In genomic region chr3:156497326-156497725, GRCh38 we compare ENCODE assay signal across 20 cellular contexts.
"Had no signal": no experiment of that assay in that cellular context is flagged by ENCODE, and none has a peak within 500 bp of the region (broad histone marks: within the 10 kb centered on the region; RNA-seq: fewer than 3 reads in every experiment).

No MANE protein-coding gene starts in this region.

- H3K4me1 ChIP-seq: gastrocnemius medialis, lower lobe of right lung, neural progenitor cell, pancreas, vagina had no signal

- H3K27ac ChIP-seq: gastrocnemius medialis, lower lobe of right lung, neural progenitor cell, pancreas, sigmoid colon, transverse colon, vagina had no signal

- H3K36me3 ChIP-seq: gastrocnemius medialis, heart left ventricle, lower lobe of right lung, neural progenitor cell, pancreas, sigmoid colon, transverse colon, vagina had no signal

- H3K4me3 ChIP-seq: gastrocnemius medialis, heart left ventricle, lower lobe of right lung, neural progenitor cell, pancreas, sigmoid colon, transverse colon, vagina had no signal

- H3K9me3 ChIP-seq: gastrocnemius medialis, pancreas, sigmoid colon, transverse colon, vagina had no signal

- H3K4me2 ChIP-seq: neural progenitor cell had no signal

- H3K27me3 ChIP-seq: gastrocnemius medialis, heart left ventricle, neural progenitor cell, pancreas, sigmoid colon, transverse colon, vagina had no signal

- ATAC-seq: gastrocnemius medialis; left colon; lower lobe of right lung; pancreas; stimulated activated naive B cell treated with anti-CD40 and anti-IgM and Interleukin-4, amounts not matched to agents 10 μg/mL and 1 μg/mL and 100 μg/mL, for 72 hours had no signal

- H2AFZ ChIP-seq: neural progenitor cell had no signal

- DNase-seq: activated CD4-positive, alpha-beta T cell treated with anti-CD3 and anti-CD28 coated beads for 1 hour; activated CD4-positive, alpha-beta T cell treated with anti-CD3 and anti-CD28 coated beads, Interleukin-2, amount 50 U/mL, for 48 hours; activated naive CD4-positive, alpha-beta T cell treated with anti-CD3 and anti-CD28 coated beads, Interleukin-2, amount 50 U/mL, for 16 hours; activated T-cell treated with anti-CD3 and anti-CD28 coated beads, Interleukin-2, amount 50 U/mL, for 1 hour; caudate nucleus; cortex of kidney; effector CD4-positive, alpha-beta T cell; gastrocnemius medialis; heart left ventricle; left colon; lower lobe of right lung; pancreas; sigmoid colon; stimulated activated CD4-positive, alpha-beta T cell treated with anti-CD3 and anti-CD28 coated beads, Interleukin-15, amount 100 ng/mL, for 24 hours; stimulated activated CD4-positive, alpha-beta T cell treated with anti-CD3 and anti-CD28 coated beads, Interleukin-4, amount 100 ng/mL, for 1 hour; stimulated activated naive B cell treated with anti-CD40 and anti-IgM and Interleukin-4, amounts not matched to agents 10 μg/mL and 1 μg/mL and 100 μg/mL, for 72 hours; T-helper 1 cell; transverse colon had no signal

- H3K9ac ChIP-seq: neural progenitor cell had no signal
